16 cellular contexts compared by ENCODE assay signal in the genomic region with DNA sequence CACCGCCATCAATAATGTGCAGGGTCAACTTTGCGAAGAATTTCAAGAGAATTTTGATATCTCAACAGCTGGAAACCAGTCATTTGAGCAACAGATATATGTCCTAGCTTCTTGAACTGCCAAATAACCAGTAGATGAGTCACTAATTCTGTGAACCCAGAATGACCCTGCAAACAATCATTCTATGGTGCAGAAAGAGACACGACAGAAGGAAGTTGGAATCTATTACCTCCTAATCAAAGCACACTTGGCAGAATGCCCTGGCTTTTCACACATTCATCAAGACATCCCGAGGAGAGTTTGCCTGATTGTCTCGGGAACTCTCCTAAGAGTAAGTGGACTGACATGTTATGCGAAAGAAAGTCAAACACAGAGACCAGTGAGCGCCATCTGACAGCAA.
DNase-seq lines count a peak whose midpoint lies in the region; ATAC-seq lines count a peak whose summit lies in the region.
"Had no signal": no experiment of that assay in that cellular context is flagged by ENCODE, and none has a peak within 500 bp of the region (broad histone marks: within the 10 kb centered on the region; RNA-seq: fewer than 3 reads in every experiment).

No MANE protein-coding gene starts in this region.

- H3K9me3 ChIP-seq in SJSA1 (replicated peaks) = no peaks in the 10 kb centered on the region
- no peaks in the 10 kb centered on the region for H3K9me3 ChIP-seq in skeletal muscle satellite cell (replicated peaks; ENCODE audit: low read length)
- H3K9me3 ChIP-seq: A549, tibial artery had no signal

- DNase-seq in NCI-H1105 treated with DMSO at 0.1 percent for 48 hours (lab: John Stamatoyannopoulos, UW) (peak; percentile 53), NCI-H1105 (lab: John Stamatoyannopoulos, UW) (no peak), SJSA1 (ENCODE audit: low read depth in 1 of 2, low spot score in 2 of 2) (peak in 1 of 2 experiments; percentile 20), glomerular visceral epithelial cell (ENCODE audit: extremely low spot score) (peak; percentile 77), Ammon's horn (ENCODE audit: low spot score) (no peak)
- DNase-seq: activated CD4-positive, alpha-beta memory T cell treated with anti-CD3 and anti-CD28 coated beads for 36 hours; KG1; NCI-H2107; stimulated activated CD4-positive, alpha-beta T cell treated with anti-CD3 and anti-CD28 coated beads, Interleukin-12 subunit alpha, Interleukin-12 subunit beta, amount 100 ng/mL, for 4 hours; T-helper 17 cell; tibial artery had no signal

- H3K4me3 ChIP-seq in SJSA1 (no peak overlapping the region), skeletal muscle satellite cell (ENCODE audit: low read length) (no peak overlapping the region)
- H3K4me3 ChIP-seq: A549, tibial artery had no signal

- ATAC-seq in HG03196 (IDR thresholded peaks at IDR 0.05; ENCODE audit: unreplicated experiment) (no peak), HG02852 (IDR thresholded peaks at IDR 0.05; ENCODE audit: unreplicated experiment) (no peak)
- ATAC-seq: A549; natural killer cell treated with Interleukin-12 subunit alpha and Interleukin-12 subunit beta and Interleukin-15 and Interleukin-18, amount 100 ng/mL, for 72 hours; T-helper 17 cell had no signal

- H3K27ac ChIP-seq in SJSA1 = 0 out of 2 replicates have a peak overlapping the region, but pooled peaks have one; percentile 15
- H3K27ac ChIP-seq: A549, tibial artery had no signal

- H3K4me2 ChIP-seq in skeletal muscle satellite cell (ENCODE audit: low read length) = peak overlapping the region; percentile 2
- H3K4me2 ChIP-seq: A549 had no signal

- H3K9ac ChIP-seq in skeletal muscle satellite cell (ENCODE audit: low read depth, low read length) = no peak overlapping the region

- no peaks in the 10 kb centered on the region for H3K27me3 ChIP-seq in SJSA1 (replicated peaks)
- no peaks in the 10 kb centered on the region for H3K27me3 ChIP-seq in skeletal muscle satellite cell (ENCODE audit: control insufficient read depth, insufficient read depth, low read length)
- H3K27me3 ChIP-seq: tibial artery had no signal

- H3K4me1 ChIP-seq in SJSA1 (replicated peaks) = peaks cover 26% of the 10 kb centered on the region
- peaks cover 11% of the 10 kb centered on the region for H3K4me1 ChIP-seq in skeletal muscle satellite cell (ENCODE audit: control insufficient read depth, insufficient read depth, low read length)
- H3K4me1 ChIP-seq: A549, tibial artery had no signal

- H3K36me3 ChIP-seq in SJSA1 (no peaks in the 10 kb centered on the region), skeletal muscle satellite cell (ENCODE audit: insufficient read depth, low read length) (no peaks in the 10 kb centered on the region)
- H3K36me3 ChIP-seq: tibial artery had no signal

Comparison
In these comparisons a context has a peak if more than half of its experiments do, and no peak if none do; other contexts are left out.
1. DNase-seq: peak in NCI-H1105 treated with DMSO at 0.1 percent for 48 hours (single experiment) and glomerular visceral epithelial cell (single experiment); none in NCI-H1105 (single experiment) and Ammon's horn (single experiment).